Comparison of ENCODE assay signal across 22 cellular contexts in genomic region chr15:78974272-78974918, GRCh38.
"Had no signal": no experiment of that assay in that cellular context is flagged by ENCODE, and none has a peak within 500 bp of the region (broad histone marks: within the 10 kb centered on the region; RNA-seq: fewer than 3 reads in every experiment).

No MANE protein-coding gene starts in this region.

- DNase-seq: KBM-7; MV-4-11; NCI-H1048; NCI-H1105; NCI-H1417; NCI-H1436 treated with DMSO at 0.1 percent for 48 hours; NCI-H1694; NCI-H187 treated with DMSO at 0.1 percent for 48 hours; NCI-H2029 treated with DMSO at 0.1 percent for 48 hours; NCI-H2171 treated with DMSO at 0.1 percent for 48 hours; NCI-H345; NCI-H446 treated with DMSO at 0.1 percent for 48 hours; NCI-H510A treated with DMSO at 0.1 percent for 48 hours; NCI-H526 treated with DMSO at 0.1 percent for 48 hours; NCI-H748 treated with DMSO at 0.1 percent for 48 hours; NK-92 treated with Interleukin-12 subunit alpha and Interleukin-12 subunit beta, amount 100 ng/mL, for 24 hours; PC-3; SHP77; SK-N-SH; SW 1271 had no signal

- ATAC-seq: Panc1, PC-3 had no signal

- H3K9me3 Mint-ChIP-seq: IgD-negative memory B cell had no signal

- H3K4me3 Mint-ChIP-seq: IgD-negative memory B cell had no signal
